Comparison of ENCODE assay signal across 1 cellular context in genomic region chr3:57956119-57956832, GRCh38.
TF ChIP-seq lines count a peak whose summit lies in the region.

No MANE protein-coding gene starts in this region.

TF ChIP-seq in GM12878, 131 proteins besides CTCF, POLR2A, EP300 and RAD21 (continued from another document):
- TF ChIP-seq CEBPZ (IDR thresholded peaks at IDR 0.05; ENCODE audit: low read depth, low read length) (no peak), SIN3A (IDR thresholded peaks at IDR 0.05; ENCODE audit: low read depth, low read length) (no peak), NKRF (conservative IDR thresholded peaks at IDR 0.05) (no peak), EED (IDR thresholded peaks at IDR 0.05; ENCODE audit: low read depth) (no peak), WRNIP1 (IDR thresholded peaks at IDR 0.05; ENCODE audit: borderline replicate concordance, low read depth, low read length) (no peak)
